ENCODE assay signal across 10 cellular contexts in genomic region chr13:32264407-32264806, GRCh38. TPM values are rescaled to one million over a fixed set of nuclear protein-coding genes. Genes with fewer than 3 reads are reported as not detected.
DNase-seq lines count a peak whose midpoint lies in the region; TF ChIP-seq lines count a peak whose summit lies in the region.
"Had no signal": no experiment of that assay in that cellular context is flagged by ENCODE, and none has a peak within 500 bp of the region (broad histone marks: within the 10 kb centered on the region; RNA-seq: fewer than 3 reads in every experiment).

No MANE protein-coding gene starts in this region.

- no peak overlapping the region for H3K4me3 ChIP-seq in Caco-2 (ENCODE audit: low read depth, low read length)
- H3K4me3 ChIP-seq in parathyroid adenoma (ENCODE audit: low read depth, low read length), result no peak overlapping the region
- H3K4me3 ChIP-seq: ascending aorta had no signal

- H3K27me3 Mint-ChIP-seq in Caco-2 (ENCODE audit: insufficient read depth, unreplicated experiment), result no peaks in the 10 kb centered on the region

- POLR2A ChIA-PET in Caco-2 (lab: Charles Lee), result no interaction called here

- H3K9me3 ChIP-seq in Caco-2, result no peaks in the 10 kb centered on the region
- H3K9me3 ChIP-seq in parathyroid adenoma (ENCODE audit: control insufficient read depth, low read length), result no peaks in the 10 kb centered on the region
- H3K9me3 ChIP-seq: ascending aorta had no signal

- CTCF ChIA-PET in Caco-2 (lab: Charles Lee), result no interaction called here

- TF ChIP-seq CTCF in Caco-2 (IDR thresholded peaks at IDR 0.05; ENCODE audit: insufficient read depth in 1 of 2, low read depth in 1 of 2, low read length in 1 of 2, severe bottlenecking in 1 of 2, unreplicated experiment in 1 of 2) (no peak), parathyroid adenoma (IDR thresholded peaks at IDR 0.05) (no peak)

- H3K79me2 ChIP-seq in parathyroid adenoma, result no peaks in the 10 kb centered on the region

- H3K4me3 Mint-ChIP-seq in Caco-2 (ENCODE audit: unreplicated experiment), result peak overlapping the region; percentile 0

- no TSS peak for BruUV-seq in Caco-2 (replicated peaks; lab: Mats Ljungman, UMichigan)

- peaks cover 82% of the 10 kb centered on the region for H3K36me3 Mint-ChIP-seq in Caco-2 (ENCODE audit: insufficient read depth, unreplicated experiment)

- peak overlapping the region; percentile 32 for H3K27ac ChIP-seq in parathyroid adenoma

- no peaks in the 10 kb centered on the region for H3K36me3 ChIP-seq in Caco-2 (ENCODE audit: control insufficient read depth, insufficient read depth, low read length)
- no peaks in the 10 kb centered on the region for H3K36me3 ChIP-seq in parathyroid adenoma (ENCODE audit: control insufficient read depth, insufficient read depth, low read length)

- H3K9me3 Mint-ChIP-seq in Caco-2 (ENCODE audit: unreplicated experiment), result no peaks in the 10 kb centered on the region

- peak overlapping the region; percentile 8 for H3K27ac Mint-ChIP-seq in Caco-2 (ENCODE audit: unreplicated experiment)

- intact Hi-C loops in Caco-2 (cut with micrococcal nuclease; ENCODE audit: unreplicated experiment), result loop anchor here (10.0 kb wide), 1 partner anchor 180 kb away; no protein-coding TSS in a partner anchor

- no peak for DNase-seq in Caco-2
- DNase-seq in amniotic epithelial cell (ENCODE audit: low read depth), result peak; percentile 71
- DNase-seq in foreskin melanocyte, result peak; percentile 68
- DNase-seq in activated CD4-positive, alpha-beta T cell treated with anti-CD3 and anti-CD28 coated beads for 48 hours, result no peak
- no peak for DNase-seq in activated CD8-positive, alpha-beta memory T cell treated with anti-CD3 and anti-CD28 coated beads, Interleukin-2, amount 50 U/mL, for 48 hours
- no peak for DNase-seq in 8988T
- no peak for DNase-seq in central memory CD4-positive, alpha-beta T cell
- DNase-seq: T-helper 2 cell had no signal

- no peak overlapping the region for H3K4me2 ChIP-seq in parathyroid adenoma (ENCODE audit: low read length)

- peaks cover 65% of the 10 kb centered on the region for H3K4me1 ChIP-seq in Caco-2
- no peaks in the 10 kb centered on the region for H3K4me1 ChIP-seq in parathyroid adenoma

- H3K4me1 Mint-ChIP-seq in Caco-2 (ENCODE audit: low read depth, unreplicated experiment), result peaks cover 40% of the 10 kb centered on the region

- H3K9ac ChIP-seq in parathyroid adenoma, result no peak overlapping the region

- H2AFZ ChIP-seq in parathyroid adenoma, result no peak overlapping the region

- H3K27me3 ChIP-seq in Caco-2 (replicated peaks; ENCODE audit: control insufficient read depth, insufficient read depth, low read length), result no peaks in the 10 kb centered on the region
- no peaks in the 10 kb centered on the region for H3K27me3 ChIP-seq in parathyroid adenoma (ENCODE audit: control insufficient read depth, insufficient read depth, low read length)
- H3K27me3 ChIP-seq: ascending aorta had no signal

RNA-seq across cellular contexts. Expression of gene ZAR1L, which starts 50.8 kb away (rescaled TPM):
- total RNA-seq in Caco-2 (2022), result 0.53 TPM in 1 of 2 replicates, not detected in the other
- total RNA-seq: ascending aorta had no signal

RNA-seq across cellular contexts. Expression of gene BRCA2, which starts 50.9 kb away (rescaled TPM):
- total RNA-seq in Caco-2 (2022), result 29.8 and 32.5 TPM in 2 replicates

Comparison
In these comparisons a context has a peak if more than half of its experiments do, and no peak if none do; other contexts are left out.
1. DNase-seq: peak in amniotic epithelial cell (single experiment) and foreskin melanocyte (single experiment); none in Caco-2 (0 of 2), activated CD4-positive, alpha-beta T cell treated with anti-CD3 and anti-CD28 coated beads for 48 hours (single experiment), activated CD8-positive, alpha-beta memory T cell treated with anti-CD3 and anti-CD28 coated beads, Interleukin-2, amount 50 U/mL, for 48 hours (single experiment), 8988T (single experiment) and central memory CD4-positive, alpha-beta T cell (single experiment).